ENCODE assay signal across 8 cellular contexts in genomic region chr15:82647045-82647834, GRCh38. TPM values are rescaled to one million over a fixed set of nuclear protein-coding genes. Genes with fewer than 3 reads are reported as not detected.
A peak's percentile ranks its signal among the peaks of the same experiment; 100 is the strongest.
DNase-seq lines count a peak whose midpoint lies in the region; ATAC-seq and TF ChIP-seq lines count a peak whose summit lies in the region.

Gene CPEB1 (minus strand): TSS chr15:82647363. CDS start chr15:82628459, 18,904 bp downstream.

- H3K9me3 Mint-ChIP-seq in activated T-cell treated with anti-CD3 and anti-CD28 coated beads, Interleukin-2, amount 50 U/mL, for 24 hours = no peaks in the 10 kb centered on the region
- H3K9me3 Mint-ChIP-seq in nephron progenitor cell = peaks cover 3% of the 10 kb centered on the region

- TF ChIP-seq CTCF in fibroblast of pulmonary artery (IDR thresholded peaks at IDR 0.05; ENCODE audit: low read length, missing control alignments) (no peak), nephron progenitor cell (IDR thresholded peaks at IDR 0.05) (no peak)

- no peak within 1 kb of the TSS for H3K27ac Mint-ChIP-seq in activated T-cell treated with anti-CD3 and anti-CD28 coated beads, Interleukin-2, amount 50 U/mL, for 24 hours
- H3K27ac Mint-ChIP-seq in nephron progenitor cell = no peak within 1 kb of the TSS

- peaks cover 10% of the 10 kb centered on the region for H3K4me1 Mint-ChIP-seq in activated T-cell treated with anti-CD3 and anti-CD28 coated beads, Interleukin-2, amount 50 U/mL, for 24 hours (ENCODE audit: low read depth)
- H3K4me1 Mint-ChIP-seq in nephron progenitor cell = peaks cover 23% of the 10 kb centered on the region

- ATAC-seq in HG03280 (IDR thresholded peaks at IDR 0.05; ENCODE audit: unreplicated experiment) = no peak

- H3K4me1 ChIP-seq in thymus (ENCODE audit: control insufficient read depth, insufficient read depth, low read length) = peaks cover 11% of the 10 kb centered on the region

- peak within 1 kb of the TSS; percentile 52 for H3K4me3 Mint-ChIP-seq in activated T-cell treated with anti-CD3 and anti-CD28 coated beads, Interleukin-2, amount 50 U/mL, for 24 hours
- peak within 1 kb of the TSS; percentile 59 for H3K4me3 Mint-ChIP-seq in nephron progenitor cell

- H3K4me3 ChIP-seq in GM08714 (ENCODE audit: low read length) (peak within 1 kb of the TSS; percentile 54), fibroblast of pulmonary artery (replicated peaks; ENCODE audit: low read depth, low read length) (peak within 1 kb of the TSS; percentile 35), thymus (ENCODE audit: low read length) (peak within 1 kb of the TSS; percentile 56)

- no peaks in the 10 kb centered on the region for H3K36me3 ChIP-seq in thymus (ENCODE audit: control insufficient read depth, insufficient read depth)

- H3K9me3 ChIP-seq in thymus (ENCODE audit: control insufficient read depth) = peaks cover 6% of the 10 kb centered on the region

- 14% methylated on average over 96 of the region's 96 CpGs for WGBS in thymus

- H3K27me3 Mint-ChIP-seq in activated T-cell treated with anti-CD3 and anti-CD28 coated beads, Interleukin-2, amount 50 U/mL, for 24 hours = peaks cover 63% of the 10 kb centered on the region
- H3K27me3 Mint-ChIP-seq in nephron progenitor cell (ENCODE audit: low read depth, poor library complexity) = peaks cover 94% of the 10 kb centered on the region

- H3K27ac ChIP-seq in thymus (ENCODE audit: low read depth) = no peak within 1 kb of the TSS

- H3K36me3 Mint-ChIP-seq in activated T-cell treated with anti-CD3 and anti-CD28 coated beads, Interleukin-2, amount 50 U/mL, for 24 hours (ENCODE audit: low read depth) = no peaks in the 10 kb centered on the region
- H3K36me3 Mint-ChIP-seq in nephron progenitor cell (ENCODE audit: low read depth) = no peaks in the 10 kb centered on the region

- peak; percentile 28 for DNase-seq in M059J (ENCODE audit: low read depth)
- DNase-seq in activated T-cell treated with anti-CD3 and anti-CD28 coated beads, Interleukin-2, amount 50 U/mL, for 24 hours = peak; percentile 74
- DNase-seq in fibroblast of pulmonary artery (ENCODE audit: low read depth) = peak; percentile 26
- DNase-seq in nephron progenitor cell = peak; percentile 53
- no peak for DNase-seq in GM19238 (ENCODE audit: insufficient read length, low spot score)

- peaks cover 52% of the 10 kb centered on the region for H3K27me3 ChIP-seq in thymus (ENCODE audit: control insufficient read depth, insufficient read depth)

RNA-seq across cellular contexts. Expression of gene CPEB1, which starts in this region (rescaled TPM):
- 2.1 and 9.4 TPM in 2 replicates for total RNA-seq in M059J (2014; rRNA removed; shearing (Covaris generic))
- 0.64 TPM for polyA plus RNA-seq in thymus
